ENCODE assay signal across 18 cellular contexts in the genomic region with DNA sequence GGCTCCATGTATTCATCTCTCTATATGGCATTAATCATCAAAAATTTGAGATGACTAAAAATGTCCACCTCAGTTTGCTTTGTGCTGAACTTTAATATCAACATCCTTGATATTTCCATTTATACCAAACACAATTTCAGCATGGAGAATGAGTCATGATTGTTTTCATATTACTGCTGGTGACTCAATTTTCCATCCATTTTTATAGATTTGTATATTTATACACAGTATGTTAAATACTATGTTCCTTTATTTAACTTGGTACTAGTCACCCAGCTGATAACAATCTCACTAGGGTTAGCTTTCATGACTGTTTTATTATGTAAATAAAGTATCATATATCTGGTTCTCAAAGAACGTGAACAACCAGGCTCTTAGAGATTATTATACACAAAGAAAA.
A peak's percentile ranks its signal among the peaks of the same experiment; 100 is the strongest.
DNase-seq lines count a peak whose midpoint lies in the region; ATAC-seq, FAIRE-seq and TF ChIP-seq lines count a peak whose summit lies in the region.
"Had no signal": no experiment of that assay in that cellular context is flagged by ENCODE, and none has a peak within 500 bp of the region (broad histone marks: within the 10 kb centered on the region; RNA-seq: fewer than 3 reads in every experiment).

No MANE protein-coding gene starts in this region.

- no peaks in the 10 kb centered on the region for H3K27me3 Mint-ChIP-seq in astrocyte (ENCODE audit: low read depth, unreplicated experiment)
- H3K27me3 Mint-ChIP-seq: CD8-positive, alpha-beta memory T cell; IgD-negative memory B cell had no signal

- no peaks in the 10 kb centered on the region for H4K20me1 ChIP-seq in astrocyte (ENCODE audit: insufficient read depth, low read length)

- H3K4me3 Mint-ChIP-seq in astrocyte (ENCODE audit: unreplicated experiment): no peak overlapping the region
- H3K4me3 Mint-ChIP-seq: activated T-cell treated with anti-CD3 and anti-CD28 coated beads, Interleukin-2, amount 50 U/mL, for 72 hours; CD8-positive, alpha-beta memory T cell; IgD-negative memory B cell; neural crest cell had no signal

- no peak for FAIRE-seq in astrocyte (lab: Jason Lieb, UNC)

- TF ChIP-seq CTCF in LNCaP clone FGC (IDR thresholded peaks at IDR 0.05; ENCODE audit: control insufficient read depth, extremely low read depth, insufficient read depth) (no peak), astrocyte (IDR thresholded peaks at IDR 0.05; ENCODE audit: insufficient read depth, low read depth, low read length) (no peak)

- ATAC-seq in GM21619 (IDR thresholded peaks at IDR 0.05; ENCODE audit: unreplicated experiment): no peak
- ATAC-seq: activated T-cell treated with anti-CD3 and anti-CD28 coated beads, Interleukin-2, amount 50 U/mL, for 72 hours had no signal

- H3K9me3 ChIP-seq in astrocyte (ENCODE audit: insufficient read depth, low read depth, low read length): no peaks in the 10 kb centered on the region
- H3K9me3 ChIP-seq: adrenal gland, SJSA1, thyroid gland had no signal

- H3K4me1 Mint-ChIP-seq in astrocyte (ENCODE audit: low read depth, unreplicated experiment): no peaks in the 10 kb centered on the region
- H3K4me1 Mint-ChIP-seq: CD8-positive, alpha-beta memory T cell; IgD-negative memory B cell; neural crest cell had no signal

- H3K79me2 ChIP-seq in astrocyte (ENCODE audit: insufficient read depth, low read length): no peaks in the 10 kb centered on the region

- no peaks in the 10 kb centered on the region for H3K27me3 ChIP-seq in astrocyte (ENCODE audit: insufficient read depth, low read length)
- H3K27me3 ChIP-seq: adrenal gland, SJSA1, thyroid gland had no signal

- H3K36me3 ChIP-seq in astrocyte (ENCODE audit: insufficient read depth, low read length): no peaks in the 10 kb centered on the region
- H3K36me3 ChIP-seq: adrenal gland, SJSA1, thyroid gland had no signal

- no peaks in the 10 kb centered on the region for H3K4me1 ChIP-seq in astrocyte (ENCODE audit: insufficient read depth, low read length)
- H3K4me1 ChIP-seq: adrenal gland, thyroid gland had no signal

- no peak overlapping the region for H2AFZ ChIP-seq in astrocyte (ENCODE audit: low read depth, low read length)

- H3K9me3 Mint-ChIP-seq in astrocyte (ENCODE audit: unreplicated experiment): no peaks in the 10 kb centered on the region
- H3K9me3 Mint-ChIP-seq: activated T-cell treated with anti-CD3 and anti-CD28 coated beads, Interleukin-2, amount 50 U/mL, for 72 hours; CD8-positive, alpha-beta memory T cell; neural crest cell had no signal

- DNase-seq in EL: peak; percentile 76
- DNase-seq in LNCaP clone FGC (ENCODE audit: low read depth): peak; percentile 95
- peak; percentile 67 for DNase-seq in astrocyte (ENCODE audit: low read depth)
- peak; percentile 87 for DNase-seq in iris pigment epithelial cell (ENCODE audit: low read depth)
- no peak for DNase-seq in AML-193 (lab: John Stamatoyannopoulos, UW)
- DNase-seq in NCI-H2171 (lab: John Stamatoyannopoulos, UW): no peak
- DNase-seq: activated CD4-positive, alpha-beta T cell treated with anti-CD3 and anti-CD28 coated beads, Interleukin-2, amount 50 U/mL, for 48 hours; activated T-cell treated with anti-CD3 and anti-CD28 coated beads, Interleukin-2, amount 50 U/mL, for 72 hours; adrenal gland; CD8-positive, alpha-beta memory T cell; cortex of kidney; NCI-H1092 treated with DMSO at 0.1 percent for 48 hours; retina; thyroid gland had no signal

- H3K4me2 ChIP-seq in astrocyte (ENCODE audit: low read length): no peak overlapping the region

- no peak overlapping the region for H3K27ac Mint-ChIP-seq in astrocyte (ENCODE audit: unreplicated experiment)
- H3K27ac Mint-ChIP-seq: activated T-cell treated with anti-CD3 and anti-CD28 coated beads, Interleukin-2, amount 50 U/mL, for 72 hours; CD8-positive, alpha-beta memory T cell; IgD-negative memory B cell had no signal

- no peaks in the 10 kb centered on the region for H3K36me3 Mint-ChIP-seq in astrocyte (ENCODE audit: low read depth, unreplicated experiment)
- H3K36me3 Mint-ChIP-seq: CD8-positive, alpha-beta memory T cell; IgD-negative memory B cell had no signal

- no peak overlapping the region for H3K9ac ChIP-seq in astrocyte (ENCODE audit: low read length)

- no peak overlapping the region for H3K4me3 ChIP-seq in LNCaP clone FGC (ENCODE audit: low read depth, low read length)
- no peak overlapping the region for H3K4me3 ChIP-seq in astrocyte (ENCODE audit: insufficient read depth, low read depth, low read length)
- H3K4me3 ChIP-seq: adrenal gland, SJSA1, thyroid gland had no signal

- no peak overlapping the region for H3K27ac ChIP-seq in astrocyte (ENCODE audit: low read depth, low read length)
- H3K27ac ChIP-seq: adrenal gland, SJSA1, thyroid gland had no signal

Comparison
In these comparisons a context has a peak if more than half of its experiments do, and no peak if none do; other contexts are left out.
1. DNase-seq: peak in EL (single experiment), LNCaP clone FGC (single experiment), astrocyte (single experiment) and iris pigment epithelial cell (single experiment); none in AML-193 (0 of 2) and NCI-H2171 (single experiment).